Comparison of ENCODE assay signal across 10 cellular contexts in the genomic region with DNA sequence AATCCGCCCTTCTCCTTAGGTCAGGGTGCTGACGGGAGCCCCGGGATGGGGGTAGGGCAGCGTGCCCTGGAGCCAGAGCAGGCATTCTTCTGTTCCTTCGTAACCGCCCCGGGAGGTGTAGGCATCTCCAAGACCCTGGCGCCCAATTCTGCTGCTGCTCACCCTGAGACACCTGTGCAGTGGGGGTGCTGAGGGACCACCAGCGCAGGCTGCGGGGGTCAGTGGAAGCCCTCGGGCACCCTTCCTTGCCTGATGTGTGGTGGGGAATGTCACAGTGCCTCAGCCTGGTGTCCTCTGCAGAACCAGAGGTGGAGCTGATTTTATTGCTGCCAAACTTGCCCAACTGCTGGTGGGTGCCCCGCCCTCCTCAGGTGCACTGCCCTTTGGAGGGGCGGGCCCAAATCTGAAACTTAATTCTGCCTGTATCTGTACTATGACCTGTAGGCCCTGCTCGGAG. TPM values are rescaled to one million over a fixed set of nuclear protein-coding genes. Genes with fewer than 3 reads are reported as not detected.
DNase-seq lines count a peak whose midpoint lies in the region; FAIRE-seq and TF ChIP-seq lines count a peak whose summit lies in the region.
"Had no signal": no experiment of that assay in that cellular context is flagged by ENCODE, and none has a peak within 500 bp of the region (broad histone marks: within the 10 kb centered on the region; RNA-seq: fewer than 3 reads in every experiment).

No MANE protein-coding gene starts in this region.

- TF ChIP-seq CTCF in OCI-LY7 (conservative IDR thresholded peaks at IDR 0.05; ENCODE audit: low read length) (no peak), GM10248 (IDR thresholded peaks at IDR 0.05; ENCODE audit: control extremely low read depth, extremely low read depth, low read depth, missing control alignments) (no peak)

- H3K4me3 ChIP-seq in OCI-LY7 (ENCODE audit: low read depth, low read length, poor library complexity, severe bottlenecking) = peak overlapping the region; percentile 97
- peak overlapping the region in 1 of 2 donors; percentile 32 for H3K4me3 ChIP-seq in small intestine (ENCODE audit: low read depth in 1 of 2, low read length in 2 of 2)
- H3K4me3 ChIP-seq: lung had no signal

- H3K27me3 ChIP-seq in small intestine (ENCODE audit: control insufficient read depth in 2 of 2, insufficient read depth in 2 of 2, low read length in 2 of 2) = no peaks in the 10 kb centered on the region

- CTCF ChIA-PET in OCI-LY7 (lab: Charles Lee; ENCODE audit: unreplicated experiment) (interaction anchor here (0.5 to 0.9 kb wide), 2 partner anchors 10 to 15 kb away, joined by 3 read pairs; no protein-coding TSS in a partner anchor), GM10248 (lab: Yijun Ruan, JAX) (interaction anchor here (1.0 to 35.2 kb wide), 5 partner anchors 10 to 161 kb away, joined by 3 to 1226 read pairs (median 20); partner anchors contain the start of gene CSK)

- H2AFZ ChIP-seq in OCI-LY7 (ENCODE audit: low read length) = no peak overlapping the region

- POLR2A ChIA-PET in OCI-LY7 (lab: Charles Lee) = interaction anchor here (2.5 to 11.8 kb wide), 2 partner anchors 8 to 13 kb away, joined by 16 to 221 read pairs; partner anchors contain the start of gene CSK
- POLR2A ChIA-PET in GM10248 (lab: Yijun Ruan, JAX) = no interaction called here

- H3K9me2 ChIP-seq in OCI-LY7 (ENCODE audit: insufficient read depth, low read length) = no peaks in the 10 kb centered on the region

- DNase-seq in OCI-LY7 (ENCODE audit: low spot score) (peak; percentile 72), epithelial cell of prostate (ENCODE audit: low read depth, low spot score) (no peak), small intestine (peak; percentile 93), superior temporal gyrus (ENCODE audit: extremely low spot score) (no peak), NCI-H524 (lab: John Stamatoyannopoulos, UW) (no peak), GM10248 (ENCODE audit: extremely low spot score) (no peak), NCI-H345 (lab: John Stamatoyannopoulos, UW) (no peak)
- DNase-seq: NCI-H2081 had no signal

- 8 to 26% (median 17%) methylated on average over 13 to 14 of the region's 14 CpGs for WGBS in small intestine, 3 donors

- H3K79me2 ChIP-seq in OCI-LY7 (ENCODE audit: insufficient read depth, low read depth, low read length) = peaks cover 92% of the 10 kb centered on the region

- H3K4me1 ChIP-seq in OCI-LY7 (ENCODE audit: insufficient read depth, low read length, poor library complexity, severe bottlenecking) (peaks cover 97% of the 10 kb centered on the region), small intestine (ENCODE audit: control insufficient read depth in 2 of 2, insufficient read depth in 1 of 2, low read depth in 1 of 2, low read length in 1 of 2) (peaks cover 7 to 43% of the 10 kb centered on the region in 2 donors)

- peaks cover 80% of the 10 kb centered on the region for H3K36me3 ChIP-seq in OCI-LY7 (ENCODE audit: insufficient read depth, low read length)
- no peaks in the 10 kb centered on the region for H3K36me3 ChIP-seq in small intestine (ENCODE audit: control insufficient read depth in 2 of 2, insufficient read depth in 2 of 2, low read length in 2 of 2)

- no peaks in the 10 kb centered on the region for H3K9me3 ChIP-seq in OCI-LY7 (ENCODE audit: low read length)
- no peaks in the 10 kb centered on the region for H3K9me3 ChIP-seq in small intestine (ENCODE audit: control insufficient read depth, low read depth)

- intact Hi-C loops in OCI-LY7 (cut with micrococcal nuclease; ENCODE audit: unreplicated experiment) = loop anchor here (5.0 kb wide), 2 partner anchors 218 to 663 kb away; partner anchors contain the start of gene SIN3A

- H3K27ac ChIP-seq in OCI-LY7 (ENCODE audit: low read depth, low read length, poor library complexity, severe bottlenecking) (peak overlapping the region; percentile 99), epithelial cell of prostate (peak overlapping the region; percentile 45), small intestine (ENCODE audit: low read depth in 1 of 2, low read length in 1 of 2) (peak overlapping the region; percentile 68 to 84)

- peak overlapping the region; percentile 92 for H3K4me2 ChIP-seq in OCI-LY7 (ENCODE audit: low read length)

- peaks cover 30% of the 10 kb centered on the region; the same call in 1 of the 2 replicates for H4K20me1 ChIP-seq in OCI-LY7 (ENCODE audit: insufficient read depth, low read length)

- peak; percentile 54 for TF ChIP-seq POLR2A in GM19099 (IDR thresholded peaks at IDR 0.05; ENCODE audit: extremely low read depth, insufficient read length, low read depth)

- FAIRE-seq in small intestine (lab: Jason Lieb, UNC) = no peak

- no TSS peak for BruUV-seq in OCI-LY7 (replicated peaks; lab: Mats Ljungman, UMichigan)

RNA-seq across cellular contexts. Expression of gene CSK, which starts 7.3 kb away (rescaled TPM):
- 106 and 112 TPM in 2 replicates for total RNA-seq in OCI-LY7 (2014; rRNA removed; shearing (Covaris generic))
- total RNA-seq in OCI-LY7 (2022) = 318 and 355 TPM in 2 replicates
- 10 to 100 TPM; 39.4 to 76.8 (median 47.4) TPM for polyA plus RNA-seq in small intestine

RNA-seq across cellular contexts. Expression of gene LMAN1L, which starts 23.4 kb away (rescaled TPM):
- total RNA-seq in OCI-LY7 (2014; rRNA removed; shearing (Covaris generic)) = 0.09 TPM in 1 of 2 replicates, not detected in the other
- 0.37 and 0.38 TPM in 2 replicates for total RNA-seq in OCI-LY7 (2022)
- under 1 TPM in 1 of 3 donors, not detected in 2; 0.46 TPM for polyA plus RNA-seq in small intestine

RNA-seq across cellular contexts. Expression of gene CPLX3, which starts 37.2 kb away (rescaled TPM):
- total RNA-seq in OCI-LY7 (2014; rRNA removed; shearing (Covaris generic)) = 0.35 and 0.57 TPM in 2 replicates
- total RNA-seq in OCI-LY7 (2022) = 1.5 and 2.1 TPM in 2 replicates
- 1 to 10 TPM in 1 of 3 donors, not detected in 2; 1.1 TPM for polyA plus RNA-seq in small intestine
- total RNA-seq: lung had no signal

RNA-seq across cellular contexts. Expression of gene CYP1A2, which starts 40.6 kb away (rescaled TPM):
- not detected in 2 replicates for total RNA-seq in OCI-LY7 (2014; rRNA removed; shearing (Covaris generic))
- total RNA-seq in OCI-LY7 (2022) = not detected in 2 replicates
- polyA plus RNA-seq in small intestine = not detected

RNA-seq across cellular contexts. Expression of gene ULK3, which starts 53.8 kb away (rescaled TPM):
- total RNA-seq in OCI-LY7 (2014; rRNA removed; shearing (Covaris generic)) = 22.2 and 31.7 TPM in 2 replicates
- total RNA-seq in OCI-LY7 (2022) = 30.2 and 46.4 TPM in 2 replicates
- polyA plus RNA-seq in small intestine = 100 to 1,000 TPM in 1 of 3 donors, 10 to 100 TPM in 2; 38.2 to 111 (median 71.1) TPM

Comparison
In these comparisons a context has a peak if more than half of its experiments do, and no peak if none do; other contexts are left out.
1. DNase-seq: peak in OCI-LY7 (single experiment) and small intestine (single experiment); none in epithelial cell of prostate (single experiment), superior temporal gyrus (single experiment), NCI-H524 (0 of 2), GM10248 (single experiment) and NCI-H345 (single experiment).
2. H3K27ac ChIP-seq: peak in every context shown above with its lines; median percentile 99 in OCI-LY7; 76 in small intestine; 45 in epithelial cell of prostate.